ENCODE assay signal across 10 cellular contexts in genomic region chr16:3007059-3007956, GRCh38. TPM values are rescaled to one million over a fixed set of nuclear protein-coding genes. Genes with fewer than 3 reads are reported as not detected.
DNase-seq lines count a peak whose midpoint lies in the region; FAIRE-seq and TF ChIP-seq lines count a peak whose summit lies in the region.
"Had no signal": no experiment of that assay in that cellular context is flagged by ENCODE, and none has a peak within 500 bp of the region (broad histone marks: within the 10 kb centered on the region; RNA-seq: fewer than 3 reads in every experiment).

No MANE protein-coding gene starts in this region.

- peaks cover 49% of the 10 kb centered on the region for H3F3A ChIP-seq in neural progenitor cell (ENCODE audit: low read depth)

- H3K4me1 ChIP-seq in duodenal mucosa (ENCODE audit: control insufficient read depth in 1 of 2, insufficient read depth in 2 of 2, low read length in 2 of 2) (peaks cover 32 to 48% of the 10 kb centered on the region in 2 donors), neural progenitor cell (peaks cover 31% of the 10 kb centered on the region), osteoblast (ENCODE audit: insufficient read depth, low read length) (no peaks in the 10 kb centered on the region)

- H3K27me3 ChIP-seq in duodenal mucosa (ENCODE audit: control insufficient read depth in 1 of 2, insufficient read depth in 2 of 2, low read length in 2 of 2): no peaks in the 10 kb centered on the region
- H3K27me3 ChIP-seq in neural progenitor cell: peaks cover 67% of the 10 kb centered on the region
- peaks cover 68% of the 10 kb centered on the region for H3K27me3 ChIP-seq in osteoblast (ENCODE audit: insufficient read depth, low read length)

- H3K4me1 Mint-ChIP-seq in neural progenitor cell: peaks cover 27% of the 10 kb centered on the region

- H4K20me1 ChIP-seq in neural progenitor cell (ENCODE audit: low read depth) (peaks cover 11% of the 10 kb centered on the region), osteoblast (ENCODE audit: insufficient read depth, low read length) (no peaks in the 10 kb centered on the region)

- peaks cover 2% of the 10 kb centered on the region for H3K9me3 Mint-ChIP-seq in neural progenitor cell

- H3K9me3 ChIP-seq in duodenal mucosa (ENCODE audit: control insufficient read depth in 1 of 2, low read length in 2 of 2): no peaks in the 10 kb centered on the region
- H3K9me3 ChIP-seq in neural progenitor cell (ENCODE audit: low read depth): no peaks in the 10 kb centered on the region
- no peaks in the 10 kb centered on the region for H3K9me3 ChIP-seq in osteoblast (ENCODE audit: low read depth, low read length)

- no peak overlapping the region for H2AFZ ChIP-seq in neural progenitor cell (replicated peaks)
- H2AFZ ChIP-seq in osteoblast (ENCODE audit: low read length): no peak overlapping the region

- no peak overlapping the region for H3K27ac Mint-ChIP-seq in neural progenitor cell

- H3K27me3 Mint-ChIP-seq in neural progenitor cell (ENCODE audit: insufficient read depth, low read depth): peaks cover 38% of the 10 kb centered on the region

- no peak overlapping the region for H3K4me3 Mint-ChIP-seq in neural progenitor cell

- no peaks in the 10 kb centered on the region for H3K36me3 Mint-ChIP-seq in neural progenitor cell

- no peak for TF ChIP-seq CTCF in NB4 (IDR thresholded peaks at IDR 0.05; ENCODE audit: low read depth, low read length)
- TF ChIP-seq CTCF in neural progenitor cell (IDR thresholded peaks at IDR 0.05): no peak
- TF ChIP-seq CTCF in osteoblast (IDR thresholded peaks at IDR 0.05; ENCODE audit: extremely low read depth, low read depth, low read length): no peak

- H3K9ac ChIP-seq in duodenal mucosa (ENCODE audit: low read depth in 1 of 2, low read length in 2 of 2): peak overlapping the region; percentile 63 to 65
- no peak overlapping the region for H3K9ac ChIP-seq in neural progenitor cell

- H3K36me3 ChIP-seq in duodenal mucosa (ENCODE audit: control insufficient read depth in 1 of 2, insufficient read depth in 2 of 2, low read length in 2 of 2) (no peaks in the 10 kb centered on the region), neural progenitor cell (no peaks in the 10 kb centered on the region), osteoblast (ENCODE audit: insufficient read depth, low read length) (no peaks in the 10 kb centered on the region)

- H3K4me3 ChIP-seq in NB4 (ENCODE audit: low read depth, low read length) (peak overlapping the region; percentile 27), duodenal mucosa (ENCODE audit: low read depth in 1 of 2, low read length in 2 of 2) (peak overlapping the region; percentile 38 to 57), neural progenitor cell (no peak overlapping the region), osteoblast (ENCODE audit: insufficient read depth, low read length) (no peak overlapping the region)

- H3K27ac ChIP-seq in duodenal mucosa (ENCODE audit: low read depth, low read length): peak overlapping the region; percentile 80
- H3K27ac ChIP-seq in neural progenitor cell: no peak overlapping the region
- H3K27ac ChIP-seq in osteoblast (ENCODE audit: low read depth, low read length): no peak overlapping the region

- H3K4me2 ChIP-seq in neural progenitor cell: peak overlapping the region; percentile 65
- no peak overlapping the region for H3K4me2 ChIP-seq in osteoblast (ENCODE audit: insufficient read depth, low read length)

- FAIRE-seq in GM12892 (lab: Jason Lieb, UNC): peak; percentile 50

- no peak for TF ChIP-seq POLR2A in GM12892 (IDR thresholded peaks at IDR 0.05; ENCODE audit: low read depth, low read length)
- TF ChIP-seq POLR2A in NB4 (IDR thresholded peaks at IDR 0.05; ENCODE audit: extremely low read depth, insufficient read length): no peak

- no peaks in the 10 kb centered on the region for H3K79me2 ChIP-seq in neural progenitor cell (ENCODE audit: low read depth)
- no peaks in the 10 kb centered on the region for H3K79me2 ChIP-seq in osteoblast (ENCODE audit: insufficient read depth, low read length)

- DNase-seq in GM12892 (ENCODE audit: insufficient read length): no peak
- DNase-seq in NB4 (ENCODE audit: low read depth): peak; percentile 77
- DNase-seq in neural progenitor cell (ENCODE audit: low spot score): no peak
- no peak for DNase-seq in SIG-M5 (lab: John Stamatoyannopoulos, UW)
- no peak for DNase-seq in activated gamma-delta T cell (lab: John Stamatoyannopoulos, UW)
- no peak for DNase-seq in osteoblast (ENCODE audit: insufficient read length, low spot score, missing footprints)
- no peak for DNase-seq in NCI-H2196 (lab: John Stamatoyannopoulos, UW; ENCODE audit: unreplicated experiment)
- DNase-seq: foreskin melanocyte, NCI-H1105 had no signal

RNA-seq across cellular contexts. Expression of gene CLDN9, which starts 5.4 kb away (rescaled TPM):
- not detected for polyA plus RNA-seq in GM12892 (2012; ENCODE audit: missing spikeins)
- not detected in 2 replicates for total RNA-seq in neural progenitor cell (ENCODE audit: low replicate concordance)
- total RNA-seq in osteoblast: not detected in 2 replicates

RNA-seq across cellular contexts. Expression of gene CLDN6, which starts 10.7 kb away (rescaled TPM):
- not detected for polyA plus RNA-seq in GM12892 (2012; ENCODE audit: missing spikeins)
- 31.6 and 60.0 TPM in 2 replicates for total RNA-seq in neural progenitor cell (ENCODE audit: low replicate concordance)
- total RNA-seq in osteoblast: under 0.01 TPM in 1 of 2 replicates, not detected in the other

RNA-seq across cellular contexts. Expression of gene TNFRSF12A, which starts 12.9 kb away (rescaled TPM):
- polyA plus RNA-seq in GM12892 (2012; ENCODE audit: missing spikeins): 0.66 TPM
- 6.7 and 14.3 TPM in 2 replicates for total RNA-seq in neural progenitor cell (ENCODE audit: low replicate concordance)
- total RNA-seq in osteoblast: 143 and 159 TPM in 2 replicates

RNA-seq across cellular contexts. Expression of gene HCFC1R1, which starts 16.4 kb away (rescaled TPM):
- 15.2 TPM for polyA plus RNA-seq in GM12892 (2012; ENCODE audit: missing spikeins)
- total RNA-seq in neural progenitor cell (ENCODE audit: low replicate concordance) (1.6 and 15.7 TPM in 2 replicates), osteoblast (20.3 and 21.2 TPM in 2 replicates)

RNA-seq across cellular contexts. Expression of gene THOC6, which starts 16.5 kb away (rescaled TPM):
- 19.5 TPM for polyA plus RNA-seq in GM12892 (2012; ENCODE audit: missing spikeins)
- 16.6 and 28.6 TPM in 2 replicates for total RNA-seq in neural progenitor cell (ENCODE audit: low replicate concordance)
- 21.8 and 23.5 TPM in 2 replicates for total RNA-seq in osteoblast

Comparison
In these comparisons a context has a peak if more than half of its experiments do, and no peak if none do; other contexts are left out.
1. H3K4me3 ChIP-seq: peak in NB4 (single experiment) and duodenal mucosa (2 of 2); none in neural progenitor cell (single experiment) and osteoblast (single experiment).
2. RNA of gene CLDN6, which starts 10.7 kb away (total RNA-seq): 31.6 to 60.0 TPM in neural progenitor cell; under 0.01 TPM in osteoblast; every median in the first group is over 10 times any median in the second.